ENCODE assay signal across 8 cellular contexts in the genomic region with DNA sequence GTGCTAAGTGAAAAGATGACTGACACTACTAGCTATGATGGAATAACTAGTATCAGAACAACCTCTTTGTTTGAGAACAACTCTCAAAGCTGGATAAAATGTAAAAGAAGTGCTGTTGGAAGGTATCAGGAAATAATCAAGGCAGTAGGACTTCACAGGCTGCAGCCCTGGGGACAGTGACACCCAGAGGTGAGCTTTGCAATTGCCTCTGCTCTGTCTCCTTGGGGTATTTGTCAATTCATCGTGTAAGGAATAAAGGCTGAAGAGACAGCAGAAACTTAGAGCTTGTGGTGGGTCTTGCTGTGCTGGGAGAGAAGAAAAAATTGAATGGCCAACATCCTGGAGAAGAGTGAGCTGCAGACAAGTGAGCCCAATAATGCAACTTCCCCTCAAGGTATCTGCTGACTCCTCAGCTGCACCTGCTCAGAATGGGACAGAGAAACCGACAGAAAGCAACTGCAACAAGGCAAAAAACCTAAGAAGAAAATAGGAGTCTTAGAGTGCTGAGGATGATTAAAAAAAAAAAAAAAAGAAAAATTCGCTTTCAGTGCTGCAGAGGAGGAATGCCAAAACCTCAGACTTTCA.
A peak's percentile ranks its signal among the peaks of the same experiment; 100 is the strongest.
DNase-seq lines count a peak whose midpoint lies in the region; ATAC-seq and TF ChIP-seq lines count a peak whose summit lies in the region.

No MANE protein-coding gene starts in this region.

- peak; percentile 95 for TF ChIP-seq CTCF in C4-2B (conservative IDR thresholded peaks at IDR 0.05)
- peak; percentile 71 for TF ChIP-seq CTCF in OCI-LY1 (IDR thresholded peaks at IDR 0.05; ENCODE audit: low read length)
- TF ChIP-seq CTCF in epithelial cell of proximal tubule (conservative IDR thresholded peaks at IDR 0.05; ENCODE audit: low read depth, low read length) = peak; percentile 88

- H3K4me2 ChIP-seq in OCI-LY1 (ENCODE audit: low read length) = no peak overlapping the region

- no peak overlapping the region for H3K4me3 ChIP-seq in OCI-LY1 (ENCODE audit: low read depth, low read length, poor library complexity, severe bottlenecking)
- H3K4me3 ChIP-seq in epithelial cell of proximal tubule (ENCODE audit: low read depth, low read length) = no peak overlapping the region

- H3F3A ChIP-seq in OCI-LY1 (ENCODE audit: insufficient read depth, low read length) = no peaks in the 10 kb centered on the region

- ATAC-seq in GM18508 (IDR thresholded peaks at IDR 0.05; ENCODE audit: insufficient read depth, unreplicated experiment) = peak; percentile 63
- peak; percentile 92 for ATAC-seq in HG02981 (IDR thresholded peaks at IDR 0.05; ENCODE audit: unreplicated experiment)

- H3K27me3 ChIP-seq in OCI-LY1 (ENCODE audit: insufficient read depth, low read length) = no peaks in the 10 kb centered on the region

- no peaks in the 10 kb centered on the region for H3K9me3 ChIP-seq in OCI-LY1 (ENCODE audit: low read length)

- no peaks in the 10 kb centered on the region for H3K79me2 ChIP-seq in OCI-LY1 (ENCODE audit: insufficient read depth, low read length)

- no peak overlapping the region for H3K27ac ChIP-seq in C4-2B
- H3K27ac ChIP-seq in OCI-LY1 (ENCODE audit: low read depth, low read length, poor library complexity, severe bottlenecking) = no peak overlapping the region

- no peak for DNase-seq in epithelial cell of proximal tubule (ENCODE audit: low read depth)
- DNase-seq in stromal cell of bone marrow (ENCODE audit: low read depth) = peak; percentile 8
- no peak for DNase-seq in activated CD8-positive, alpha-beta memory T cell treated with anti-CD3 and anti-CD28 coated beads, Interleukin-2, amount 50 U/mL, for 48 hours
- no peak for DNase-seq in midbrain (lab: John Stamatoyannopoulos, UW)

- H3K36me3 ChIP-seq in OCI-LY1 (ENCODE audit: insufficient read depth, low read length) = no peaks in the 10 kb centered on the region

- H3K4me1 ChIP-seq in OCI-LY1 (ENCODE audit: insufficient read depth, low read length, severe bottlenecking) = no peaks in the 10 kb centered on the region

- H4K20me1 ChIP-seq in OCI-LY1 (ENCODE audit: insufficient read depth, low read length) = no peaks in the 10 kb centered on the region

- H3K9ac ChIP-seq in OCI-LY1 (ENCODE audit: low read length) = no peak overlapping the region

- no peak overlapping the region for H2AFZ ChIP-seq in OCI-LY1 (ENCODE audit: low read length)

- no peaks in the 10 kb centered on the region for H3K9me2 ChIP-seq in OCI-LY1 (ENCODE audit: low read depth, low read length)
